In the genomic region with DNA sequence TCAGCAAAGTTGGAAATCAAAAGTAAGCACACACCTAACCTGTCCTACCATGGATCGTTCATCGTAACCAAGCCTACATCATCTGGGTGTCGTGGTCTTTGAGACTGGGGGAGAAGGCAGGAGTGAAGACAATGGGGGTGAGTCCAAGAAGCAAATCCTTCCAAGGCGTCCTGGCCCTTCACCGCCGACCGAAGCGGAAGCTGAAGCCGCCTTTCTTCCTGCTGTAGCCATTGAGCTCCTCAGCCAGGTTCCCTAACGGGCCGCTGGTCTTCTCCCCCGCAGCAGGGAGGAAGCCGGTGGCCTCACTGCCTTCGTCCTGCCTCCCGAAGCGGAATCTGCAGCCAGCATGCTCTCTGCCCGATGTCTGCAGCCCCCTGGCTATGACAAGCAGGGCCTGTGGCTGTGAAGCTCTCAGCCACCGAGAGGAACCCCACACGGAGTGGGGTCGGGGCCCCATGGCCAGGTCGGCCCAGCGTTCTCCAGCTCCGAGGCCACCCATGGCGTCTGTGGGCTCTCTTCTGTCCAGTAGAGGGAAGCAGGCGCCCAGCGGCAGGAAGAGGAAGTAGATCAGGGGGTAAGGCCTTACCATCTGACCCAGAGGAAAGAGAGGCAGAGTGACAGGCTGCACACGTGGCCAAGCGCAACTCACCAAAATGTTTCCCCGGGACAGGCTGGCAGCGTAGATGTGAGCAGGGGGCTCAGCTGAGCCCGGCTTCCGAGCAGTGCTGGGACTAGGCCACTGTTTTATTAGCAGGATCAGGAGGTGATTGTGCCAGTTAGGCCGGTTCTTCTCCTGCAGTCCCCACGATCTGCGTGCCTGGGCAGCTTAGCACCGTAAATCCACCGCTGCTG, we compare ENCODE assay signal across 9 cellular contexts.
DNase-seq lines count a peak whose midpoint lies in the region; ATAC-seq and TF ChIP-seq lines count a peak whose summit lies in the region.
"Had no signal": no experiment of that assay in that cellular context is flagged by ENCODE, and none has a peak within 500 bp of the region (broad histone marks: within the 10 kb centered on the region; RNA-seq: fewer than 3 reads in every experiment).

No MANE protein-coding gene starts in this region.

- CTCF ChIA-PET in activated naive CD4-positive, alpha-beta T cell treated with anti-CD3 and anti-CD28 coated beads, Interleukin-2, amount 10 ng/mL, durations not matched to agents 7 days and 5 days (lab: Charles Lee) = no interaction called here

- H3K27me3 Mint-ChIP-seq in nephron progenitor cell (ENCODE audit: low read depth, poor library complexity) = peaks cover 2% of the 10 kb centered on the region
- H3K27me3 Mint-ChIP-seq in activated naive CD4-positive, alpha-beta T cell treated with anti-CD3 and anti-CD28 coated beads, Interleukin-2, amount 10 ng/mL, durations not matched to agents 7 days and 5 days = no peaks in the 10 kb centered on the region

- H3K4me1 Mint-ChIP-seq in nephron progenitor cell = peaks cover 30% of the 10 kb centered on the region
- H3K4me1 Mint-ChIP-seq in activated naive CD4-positive, alpha-beta T cell treated with anti-CD3 and anti-CD28 coated beads, Interleukin-2, amount 10 ng/mL, durations not matched to agents 7 days and 5 days = no peaks in the 10 kb centered on the region

- ATAC-seq in HG03520 (IDR thresholded peaks at IDR 0.05; ENCODE audit: unreplicated experiment) = no peak

- H3K4me3 Mint-ChIP-seq in nephron progenitor cell = no peak overlapping the region
- no peak overlapping the region for H3K4me3 Mint-ChIP-seq in activated naive CD4-positive, alpha-beta T cell treated with anti-CD3 and anti-CD28 coated beads, Interleukin-2, amount 10 ng/mL, durations not matched to agents 7 days and 5 days

- H3K27ac Mint-ChIP-seq in nephron progenitor cell = peak overlapping the region; percentile 95
- no peak overlapping the region for H3K27ac Mint-ChIP-seq in activated naive CD4-positive, alpha-beta T cell treated with anti-CD3 and anti-CD28 coated beads, Interleukin-2, amount 10 ng/mL, durations not matched to agents 7 days and 5 days

- H3K9me3 Mint-ChIP-seq in nephron progenitor cell = no peaks in the 10 kb centered on the region
- no peaks in the 10 kb centered on the region for H3K9me3 Mint-ChIP-seq in activated naive CD4-positive, alpha-beta T cell treated with anti-CD3 and anti-CD28 coated beads, Interleukin-2, amount 10 ng/mL, durations not matched to agents 7 days and 5 days

- no peak overlapping the region for H3K4me3 ChIP-seq in fibroblast of pulmonary artery (replicated peaks; ENCODE audit: low read depth, low read length)

- DNase-seq in CMK (ENCODE audit: low read depth) = peak; percentile 27
- peak; percentile 93 for DNase-seq in SKM-1 (lab: John Stamatoyannopoulos, UW; ENCODE audit: unreplicated experiment)
- no peak for DNase-seq in fibroblast of pulmonary artery (ENCODE audit: low read depth)
- peak; percentile 57 for DNase-seq in nephron progenitor cell
- DNase-seq in NCI-H2196 (lab: John Stamatoyannopoulos, UW; ENCODE audit: unreplicated experiment) = no peak
- no peak for DNase-seq in NCI-H446 treated with DMSO at 0.1 percent for 48 hours (lab: John Stamatoyannopoulos, UW)
- DNase-seq in activated naive CD4-positive, alpha-beta T cell treated with anti-CD3 and anti-CD28 coated beads, Interleukin-2, amount 10 ng/mL, durations not matched to agents 7 days and 5 days = no peak
- DNase-seq: T-helper 2 cell had no signal

- peaks cover 7% of the 10 kb centered on the region for H3K36me3 Mint-ChIP-seq in nephron progenitor cell (ENCODE audit: low read depth)
- no peaks in the 10 kb centered on the region for H3K36me3 Mint-ChIP-seq in activated naive CD4-positive, alpha-beta T cell treated with anti-CD3 and anti-CD28 coated beads, Interleukin-2, amount 10 ng/mL, durations not matched to agents 7 days and 5 days

- peak; percentile 24 for TF ChIP-seq CTCF in fibroblast of pulmonary artery (IDR thresholded peaks at IDR 0.05; ENCODE audit: low read length, missing control alignments)
- peak; percentile 35 for TF ChIP-seq CTCF in nephron progenitor cell (IDR thresholded peaks at IDR 0.05)

Comparison
In these comparisons a context has a peak if more than half of its experiments do, and no peak if none do; other contexts are left out.
1. DNase-seq: peak in CMK (single experiment), SKM-1 (single experiment) and nephron progenitor cell (single experiment); none in fibroblast of pulmonary artery (single experiment), NCI-H2196 (single experiment), NCI-H446 treated with DMSO at 0.1 percent for 48 hours (single experiment) and activated naive CD4-positive, alpha-beta T cell treated with anti-CD3 and anti-CD28 coated beads, Interleukin-2, amount 10 ng/mL, durations not matched to agents 7 days and 5 days (single experiment).